8 cellular contexts compared by ENCODE assay signal in genomic region chr20:841568-842546, GRCh38. TPM values are rescaled to one million over a fixed set of nuclear protein-coding genes. Genes with fewer than 3 reads are reported as not detected.
DNase-seq lines count a peak whose midpoint lies in the region; ATAC-seq lines count a peak whose summit lies in the region.

No MANE protein-coding gene starts in this region.

- H3K4me3 ChIP-seq in iPS-18a (ENCODE audit: low read length) = peak overlapping the region; percentile 71

- H3K9ac ChIP-seq in iPS-18a (ENCODE audit: low read length) = no peak overlapping the region

- no peak overlapping the region for H3K27ac ChIP-seq in iPS-18a (ENCODE audit: low read length)

- H3K4me1 Mint-ChIP-seq in T-helper 1 cell treated with Interleukin-12 subunit alpha and Interleukin-12 subunit beta and Interleukin-4 antibody, amounts not matched to agents 30 μg/mL and 1 μg/mL, for 36 hours (ENCODE audit: low read depth) = peaks cover 38% of the 10 kb centered on the region
- peaks cover 27% of the 10 kb centered on the region for H3K4me1 Mint-ChIP-seq in activated T-helper 17 cell treated with anti-CD3 and anti-CD28 coated beads, Interleukin-2, amount 50 U/mL, for 72 hours
- H3K4me1 Mint-ChIP-seq in stimulated activated memory B cell treated with anti-CD40 and anti-IgM and Interleukin-4, amounts not matched to agents 10 μg/mL and 1 μg/mL and 100 μg/mL, for 72 hours = peaks cover 60% of the 10 kb centered on the region

- H3K27ac Mint-ChIP-seq in T-helper 1 cell treated with Interleukin-12 subunit alpha and Interleukin-12 subunit beta and Interleukin-4 antibody, amounts not matched to agents 30 μg/mL and 1 μg/mL, for 36 hours = no peak overlapping the region
- no peak overlapping the region for H3K27ac Mint-ChIP-seq in activated T-helper 17 cell treated with anti-CD3 and anti-CD28 coated beads, Interleukin-2, amount 50 U/mL, for 72 hours
- H3K27ac Mint-ChIP-seq in stimulated activated memory B cell treated with anti-CD40 and anti-IgM and Interleukin-4, amounts not matched to agents 10 μg/mL and 1 μg/mL and 100 μg/mL, for 72 hours = no peak overlapping the region

- H3K4me3 Mint-ChIP-seq in T-helper 1 cell treated with Interleukin-12 subunit alpha and Interleukin-12 subunit beta and Interleukin-4 antibody, amounts not matched to agents 30 μg/mL and 1 μg/mL, for 36 hours = peak overlapping the region; percentile 59
- peak overlapping the region; percentile 33 for H3K4me3 Mint-ChIP-seq in activated T-helper 17 cell treated with anti-CD3 and anti-CD28 coated beads, Interleukin-2, amount 50 U/mL, for 72 hours
- H3K4me3 Mint-ChIP-seq in stimulated activated memory B cell treated with anti-CD40 and anti-IgM and Interleukin-4, amounts not matched to agents 10 μg/mL and 1 μg/mL and 100 μg/mL, for 72 hours = peak overlapping the region; percentile 55

- no peaks in the 10 kb centered on the region for H3K27me3 Mint-ChIP-seq in T-helper 1 cell treated with Interleukin-12 subunit alpha and Interleukin-12 subunit beta and Interleukin-4 antibody, amounts not matched to agents 30 μg/mL and 1 μg/mL, for 36 hours (ENCODE audit: low read depth)
- H3K27me3 Mint-ChIP-seq in activated T-helper 17 cell treated with anti-CD3 and anti-CD28 coated beads, Interleukin-2, amount 50 U/mL, for 72 hours = no peaks in the 10 kb centered on the region
- no peaks in the 10 kb centered on the region for H3K27me3 Mint-ChIP-seq in stimulated activated memory B cell treated with anti-CD40 and anti-IgM and Interleukin-4, amounts not matched to agents 10 μg/mL and 1 μg/mL and 100 μg/mL, for 72 hours

- H3K9me3 Mint-ChIP-seq in T-helper 1 cell treated with Interleukin-12 subunit alpha and Interleukin-12 subunit beta and Interleukin-4 antibody, amounts not matched to agents 30 μg/mL and 1 μg/mL, for 36 hours = no peaks in the 10 kb centered on the region
- H3K9me3 Mint-ChIP-seq in activated T-helper 17 cell treated with anti-CD3 and anti-CD28 coated beads, Interleukin-2, amount 50 U/mL, for 72 hours = no peaks in the 10 kb centered on the region
- H3K9me3 Mint-ChIP-seq in stimulated activated memory B cell treated with anti-CD40 and anti-IgM and Interleukin-4, amounts not matched to agents 10 μg/mL and 1 μg/mL and 100 μg/mL, for 72 hours = peaks cover 4% of the 10 kb centered on the region

- H3K4me1 ChIP-seq in iPS-18a (ENCODE audit: control insufficient read depth, low read depth, low read length) = peaks cover 9% of the 10 kb centered on the region

- H3K36me3 Mint-ChIP-seq in T-helper 1 cell treated with Interleukin-12 subunit alpha and Interleukin-12 subunit beta and Interleukin-4 antibody, amounts not matched to agents 30 μg/mL and 1 μg/mL, for 36 hours (ENCODE audit: low read depth) = peaks cover 7% of the 10 kb centered on the region
- H3K36me3 Mint-ChIP-seq in activated T-helper 17 cell treated with anti-CD3 and anti-CD28 coated beads, Interleukin-2, amount 50 U/mL, for 72 hours (ENCODE audit: low read depth) = peaks cover 10% of the 10 kb centered on the region
- peaks cover 23% of the 10 kb centered on the region for H3K36me3 Mint-ChIP-seq in stimulated activated memory B cell treated with anti-CD40 and anti-IgM and Interleukin-4, amounts not matched to agents 10 μg/mL and 1 μg/mL and 100 μg/mL, for 72 hours

- DNase-seq in T-helper 1 cell (no peak), GM19240 (ENCODE audit: insufficient read length, low spot score) (no peak), D341Med (ENCODE audit: low spot score) (no peak)

- no peaks in the 10 kb centered on the region for H3K36me3 ChIP-seq in iPS-18a (ENCODE audit: control insufficient read depth, low read depth, low read length)

- peaks cover 64% of the 10 kb centered on the region for H3K27me3 ChIP-seq in iPS-18a (ENCODE audit: control insufficient read depth, insufficient read depth, low read length)

- H3K9me3 ChIP-seq in iPS-18a (ENCODE audit: control insufficient read depth, low read depth, low read length) = no peaks in the 10 kb centered on the region

- no peak for ATAC-seq in activated T-helper 17 cell treated with anti-CD3 and anti-CD28 coated beads, Interleukin-2, amount 50 U/mL, for 72 hours (replicated peaks)
- ATAC-seq in stimulated activated memory B cell treated with anti-CD40 and anti-IgM and Interleukin-4, amounts not matched to agents 10 μg/mL and 1 μg/mL and 100 μg/mL, for 72 hours = no peak
- ATAC-seq in GM19455 (IDR thresholded peaks at IDR 0.05; ENCODE audit: unreplicated experiment) = no peak

RNA-seq across cellular contexts. Expression of gene FAM110A, which starts 8.3 kb away (rescaled TPM):
- 10 to 100 TPM; 17.4 to 20.8 TPM for total RNA-seq in activated T-helper 17 cell treated with anti-CD3 and anti-CD28 coated beads, Interleukin-2, amount 50 U/mL, for 72 hours
